ENCODE assay signal across 10 cellular contexts in the genomic region with DNA sequence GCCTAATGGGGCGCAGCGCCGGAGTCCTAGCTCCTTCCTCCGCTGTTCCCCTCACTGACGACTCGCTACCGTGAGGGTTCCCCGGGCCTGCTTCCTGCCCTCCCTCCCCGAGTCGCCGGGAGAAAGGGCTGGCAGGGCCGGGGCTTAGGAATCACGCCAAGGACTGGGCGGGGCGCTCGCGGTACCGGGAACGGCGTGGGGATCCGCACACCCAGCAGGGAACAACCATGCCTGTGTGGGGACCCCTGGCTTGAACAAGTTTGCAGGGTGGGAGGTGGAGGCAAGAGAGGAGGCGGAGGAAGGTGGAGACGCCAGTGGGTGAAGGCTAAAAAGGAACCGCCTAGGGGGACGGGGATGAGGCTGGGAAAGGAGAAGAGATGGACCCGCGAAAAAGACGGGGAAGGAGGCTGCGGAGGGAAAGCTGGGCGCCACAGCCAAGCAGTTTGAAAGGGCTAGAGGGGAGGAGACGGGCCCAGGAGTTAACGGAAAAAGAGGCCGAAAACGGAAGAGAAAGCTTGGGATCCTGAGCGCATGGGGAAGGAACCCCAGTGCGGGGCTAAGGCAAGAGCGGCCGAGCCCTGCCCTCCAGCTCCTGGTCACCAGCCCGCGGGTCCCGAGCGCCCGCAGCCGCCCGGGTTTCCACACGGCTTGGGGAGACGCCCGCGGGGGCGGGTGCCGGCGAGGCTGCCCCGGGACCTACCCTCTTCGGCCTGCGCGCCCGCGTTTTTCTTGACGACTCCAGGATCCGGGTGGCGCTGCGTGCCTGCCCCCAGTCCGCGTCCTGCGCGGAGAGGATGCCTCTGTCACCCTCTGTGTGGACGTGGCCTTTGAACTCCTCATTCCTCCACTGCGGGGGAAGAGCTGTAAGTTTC. TPM values are rescaled to one million over a fixed set of nuclear protein-coding genes. Genes with fewer than 3 reads are reported as not detected.
DNase-seq lines count a peak whose midpoint lies in the region; ATAC-seq, FAIRE-seq and TF ChIP-seq lines count a peak whose summit lies in the region.
"Had no signal": no experiment of that assay in that cellular context is flagged by ENCODE, and none has a peak within 500 bp of the region (broad histone marks: within the 10 kb centered on the region; RNA-seq: fewer than 3 reads in every experiment).

No MANE protein-coding gene starts in this region.

- peak overlapping the region; percentile 85 for H2AFZ ChIP-seq in neuronal stem cell (ENCODE audit: low read length)

- peak overlapping the region; percentile 87 for H3K4me2 ChIP-seq in neuronal stem cell (ENCODE audit: insufficient read depth, low read length, poor library complexity, severe bottlenecking)

- TF ChIP-seq CTCF in AG10803 (conservative IDR thresholded peaks at IDR 0.05; ENCODE audit: low read length) (no peak), gastroesophageal sphincter (IDR thresholded peaks at IDR 0.05) (no peak)

- H3K23ac ChIP-seq in neuronal stem cell (ENCODE audit: low read depth, low read length, poor library complexity) = peak overlapping the region; percentile 81

- H2BK12ac ChIP-seq in neuronal stem cell (ENCODE audit: low read length) = peak overlapping the region; percentile 87

- H3K27me3 ChIP-seq in SJSA1 (replicated peaks) = no peaks in the 10 kb centered on the region
- peaks cover 11% of the 10 kb centered on the region for H3K27me3 ChIP-seq in gastroesophageal sphincter
- H3K27me3 ChIP-seq in neuronal stem cell (ENCODE audit: control insufficient read depth in 3 of 3, insufficient read depth in 3 of 3, low read depth in 1 of 3, low read length in 3 of 3) = peaks cover 0 to 77% (median 0%) of the 10 kb centered on the region in 3 experiments

- DNase-seq in AG10803 (ENCODE audit: low read depth) (peak; percentile 79), SJSA1 (ENCODE audit: low read depth in 1 of 2, low spot score in 2 of 2) (peak; percentile 68 to 73), neuronal stem cell (ENCODE audit: low spot score) (peak; percentile 51), GM12891 (ENCODE audit: insufficient read length, low spot score) (no peak), NCI-H1930 (lab: John Stamatoyannopoulos, UW) (no peak)
- DNase-seq: OCI-M1 had no signal

- peak overlapping the region; percentile 90 for H2BK5ac ChIP-seq in neuronal stem cell (ENCODE audit: low read length)

- H3K18ac ChIP-seq in neuronal stem cell (ENCODE audit: low read length) = peak overlapping the region; percentile 100

- TF ChIP-seq EP300 in gastroesophageal sphincter (IDR thresholded peaks at IDR 0.05) = no peak

- H3K4me1 ChIP-seq in SJSA1 (replicated peaks) (peaks cover 33% of the 10 kb centered on the region), gastroesophageal sphincter (peaks cover 0 to 58% (median 5%) of the 10 kb centered on the region in 3 donors), neuronal stem cell (ENCODE audit: control insufficient read depth in 2 of 2, insufficient read depth in 1 of 2, low read depth in 1 of 2, low read length in 2 of 2) (peaks cover 7% of the 10 kb centered on the region in 2 donors)

- H3K4me3 ChIP-seq in AG10803 (ENCODE audit: low read length) = peak overlapping the region; percentile 81
- peak overlapping the region; percentile 72 for H3K4me3 ChIP-seq in SJSA1
- peak overlapping the region; percentile 69 to 78 for H3K4me3 ChIP-seq in gastroesophageal sphincter
- H3K4me3 ChIP-seq in neuronal stem cell (ENCODE audit: low read length in 2 of 2) = peak overlapping the region; percentile 12 to 84

- H3K9me3 ChIP-seq in SJSA1 (replicated peaks) (no peaks in the 10 kb centered on the region), gastroesophageal sphincter (no peaks in the 10 kb centered on the region), neuronal stem cell (replicated peaks in 1 of 2; ENCODE audit: control insufficient read depth in 2 of 2, insufficient read depth in 1 of 2, low read depth in 1 of 2, low read length in 2 of 2) (no peaks in the 10 kb centered on the region)
- H3K9me3 ChIP-seq: neutrophil had no signal

- TF ChIP-seq POLR2A in gastroesophageal sphincter (IDR thresholded peaks at IDR 0.05) = peak; percentile 71 to 79
- no peak for TF ChIP-seq POLR2A in GM12891 (IDR thresholded peaks at IDR 0.05; ENCODE audit: low read depth, low read length)

- peak overlapping the region; percentile 94 for H2AK5ac ChIP-seq in neuronal stem cell (ENCODE audit: low read depth, low read length)

- ATAC-seq in gastroesophageal sphincter = peak; percentile 69
- ATAC-seq in GM21367 (IDR thresholded peaks at IDR 0.05; ENCODE audit: unreplicated experiment) = no peak
- no peak for ATAC-seq in HG02763 (IDR thresholded peaks at IDR 0.05; ENCODE audit: unreplicated experiment)

- peak overlapping the region; percentile 70 for H3K4ac ChIP-seq in neuronal stem cell (ENCODE audit: low read length)

- peak overlapping the region; percentile 94 for H4K8ac ChIP-seq in neuronal stem cell (ENCODE audit: low read depth, low read length)

- WGBS in gastroesophageal sphincter (ENCODE audit: low coverage in 1 of 2), 2 donors = 0 to 1% methylated on average over 14 to 28 of the region's 68 CpGs
- WGBS in neuronal stem cell (ENCODE audit: extremely low coverage in 2 of 2, insufficient read length in 2 of 2, insufficient replicate concordance in 1 of 2), 2 donors = no CpG with 5 or more reads among the region's 68 CpGs

- H3K79me1 ChIP-seq in neuronal stem cell (ENCODE audit: low read depth, low read length) = peaks cover 3% of the 10 kb centered on the region

- peak overlapping the region; percentile 81 for H4K91ac ChIP-seq in neuronal stem cell (ENCODE audit: low read depth, low read length, poor library complexity)

- peak overlapping the region; percentile 12 for H2BK120ac ChIP-seq in neuronal stem cell (ENCODE audit: low read depth, low read length)

- no peak for FAIRE-seq in GM12891 (lab: Jason Lieb, UNC)

- no peaks in the 10 kb centered on the region; the same call in none of the 2 replicates for H3K36me3 ChIP-seq in SJSA1
- H3K36me3 ChIP-seq in gastroesophageal sphincter = no peaks in the 10 kb centered on the region
- peaks cover 0 to 2% of the 10 kb centered on the region in 2 donors for H3K36me3 ChIP-seq in neuronal stem cell (replicated peaks in 1 of 2; ENCODE audit: control insufficient read depth in 2 of 2, insufficient read depth in 2 of 2, low read length in 2 of 2)
- H3K36me3 ChIP-seq: neutrophil had no signal

- H2BK15ac ChIP-seq in neuronal stem cell (ENCODE audit: low read length) = peak overlapping the region; percentile 92

- peak overlapping the region; percentile 98 for H3K14ac ChIP-seq in neuronal stem cell (ENCODE audit: low read length)

- peak overlapping the region; percentile 76 for H3K27ac ChIP-seq in SJSA1
- peak overlapping the region; percentile 76 to 96 (median 93) for H3K27ac ChIP-seq in gastroesophageal sphincter
- H3K27ac ChIP-seq in neuronal stem cell (replicated peaks; ENCODE audit: low read length) = peak overlapping the region; percentile 97
- H3K27ac ChIP-seq: neutrophil had no signal

- peak overlapping the region; percentile 98 for H3K9ac ChIP-seq in neuronal stem cell (ENCODE audit: low read depth, low read length, poor library complexity)

TF ChIP-seq in GM12891, 5 proteins besides CTCF, POLR2A, EP300 and RAD21:
- no peak for TF ChIP-seq SPI1 (IDR thresholded peaks at IDR 0.05; ENCODE audit: low read depth, low read length)
- TF ChIP-seq PAX5 (IDR thresholded peaks at IDR 0.05; ENCODE audit: insufficient read depth, low read length, severe bottlenecking) = no peak
- no peak for TF ChIP-seq POU2F2 (IDR thresholded peaks at IDR 0.05; ENCODE audit: low read depth, low read length)
- no peak for TF ChIP-seq TAF1 (IDR thresholded peaks at IDR 0.05; ENCODE audit: low read depth, low read length)
- TF ChIP-seq POLR2AphosphoS5 (IDR thresholded peaks at IDR 0.05; ENCODE audit: low read depth, low read length) = no peak

RNA-seq across cellular contexts. Expression of a gene that starts 1.3 kb away (rescaled TPM):
- total RNA-seq in SJSA1 (2014; rRNA removed; shearing (Covaris generic)) = 107 and 113 TPM in 2 replicates
- total RNA-seq in gastroesophageal sphincter = 10 to 100 TPM; 37.4 to 78.9 (median 62.8) TPM
- 147 TPM for polyA plus RNA-seq in neuronal stem cell (2013, experiment 1 of 2)
- 149 TPM for polyA plus RNA-seq in neuronal stem cell (2013, experiment 2 of 2)
- 0.67 TPM for polyA plus RNA-seq in GM12891 (2012; ENCODE audit: low read depth, missing spikeins)

Comparison
In these comparisons a context has a peak if more than half of its experiments do, and no peak if none do; other contexts are left out.
1. DNase-seq: peak in AG10803 (single experiment), SJSA1 (2 of 2) and neuronal stem cell (single experiment); none in GM12891 (single experiment) and NCI-H1930 (0 of 2).
2. Peak in every context shown above with its lines, with median percentiles within 50 percentile points of each other: H3K4me3 ChIP-seq and H3K27ac ChIP-seq.